ENCODE assay signal across 8 cellular contexts in the genomic region with DNA sequence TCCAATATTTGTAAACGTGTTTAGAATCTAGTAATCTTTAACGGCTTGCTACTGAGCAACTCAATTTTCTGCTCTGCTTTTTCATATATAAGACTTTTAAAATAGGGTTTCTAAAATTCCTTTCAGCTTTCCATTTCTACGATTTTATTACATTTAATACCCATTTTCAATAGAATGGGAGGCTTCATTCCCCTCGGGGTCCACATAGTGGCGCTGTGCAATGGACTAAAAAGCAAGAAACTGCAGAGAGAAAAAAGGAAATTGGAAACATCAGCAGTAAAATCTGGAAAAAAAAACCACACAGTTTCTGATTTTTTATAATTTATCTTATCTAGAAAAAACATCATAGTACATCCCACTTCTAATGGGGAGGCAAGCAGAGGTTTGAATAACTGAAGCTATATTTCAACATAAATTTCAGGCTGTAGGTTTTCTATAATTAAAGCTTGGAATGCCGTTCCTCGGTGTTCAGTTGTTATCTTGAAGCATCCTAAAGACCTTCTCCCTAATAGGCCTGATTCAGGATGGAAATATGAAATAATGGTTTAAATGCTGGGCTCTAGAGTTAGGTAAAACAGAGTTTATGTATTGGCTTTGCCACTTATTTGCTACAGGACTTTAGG. TPM values are rescaled to one million over a fixed set of nuclear protein-coding genes. Genes with fewer than 3 reads are reported as not detected.
DNase-seq lines count a peak whose midpoint lies in the region; ATAC-seq, FAIRE-seq and TF ChIP-seq lines count a peak whose summit lies in the region.

No MANE protein-coding gene starts in this region.

- no peaks in the 10 kb centered on the region for H3K36me3 ChIP-seq in CD4-positive, alpha-beta memory T cell (ENCODE audit: insufficient read depth, low read length)
- H3K36me3 ChIP-seq in SK-N-MC (ENCODE audit: insufficient read depth, low read length) (no peaks in the 10 kb centered on the region), bronchial epithelial cell (ENCODE audit: control insufficient read depth, insufficient read depth, low read length) (no peaks in the 10 kb centered on the region), right lobe of liver (no peaks in the 10 kb centered on the region), vagina (no peaks in the 10 kb centered on the region)

- H3K9me3 ChIP-seq in CD4-positive, alpha-beta memory T cell (ENCODE audit: control insufficient read depth in 1 of 2, low read length in 2 of 2) = no peaks in the 10 kb centered on the region
- no peaks in the 10 kb centered on the region for H3K9me3 ChIP-seq in SK-N-MC (ENCODE audit: low read depth, low read length)
- no peaks in the 10 kb centered on the region for H3K9me3 ChIP-seq in right lobe of liver
- H3K9me3 ChIP-seq in vagina = no peaks in the 10 kb centered on the region

- CTCF ChIA-PET in CD4-positive, alpha-beta memory T cell (lab: Charles Lee; ENCODE audit: partially characterized antibody) = interaction anchor here (0.6 to 12.4 kb wide), 29 partner anchors 9 to 383 kb away, joined by 3 to 193 read pairs (median 4); no protein-coding TSS in a partner anchor

- no peak overlapping the region for H3K4me3 Mint-ChIP-seq in CD4-positive, alpha-beta memory T cell

- H3K27me3 Mint-ChIP-seq in CD4-positive, alpha-beta memory T cell = peaks cover 19 to 28% of the 10 kb centered on the region in 2 donors

- H3K27ac Mint-ChIP-seq in CD4-positive, alpha-beta memory T cell = no peak overlapping the region

- H3K36me3 Mint-ChIP-seq in CD4-positive, alpha-beta memory T cell = no peaks in the 10 kb centered on the region

- H3K27ac ChIP-seq in CD4-positive, alpha-beta memory T cell (ENCODE audit: low read depth, low read length) = no peak overlapping the region
- H3K27ac ChIP-seq in SK-N-MC (no peak overlapping the region), right lobe of liver (no peak overlapping the region), vagina (no peak overlapping the region)

- intact Hi-C loops in CD4-positive, alpha-beta memory T cell (cut with micrococcal nuclease) = loop anchor here (1.0 kb wide), 3 partner anchors 159 to 383 kb away; no protein-coding TSS in a partner anchor
- intact Hi-C loops in right lobe of liver (cut with DNase I) (loop anchor here in 1 of 2 donors (10.0 kb wide), 1 partner anchor 181 kb away; no protein-coding TSS in a partner anchor), vagina (cut with DNase I) (loop anchor here (10.0 kb wide), 1 partner anchor 161 kb away; no protein-coding TSS in a partner anchor)

- TF ChIP-seq POLR2A in right lobe of liver (IDR thresholded peaks at IDR 0.05) (no peak), vagina (IDR thresholded peaks at IDR 0.05) (no peak)

- peak; percentile 24 to 49 (median 37) for DNase-seq in CD4-positive, alpha-beta memory T cell
- DNase-seq in HT1080 (ENCODE audit: low read depth) (peak; percentile 40), SK-N-MC (ENCODE audit: low read depth, low spot score) (peak; percentile 50), bronchial epithelial cell (ENCODE audit: low read depth) (peak; percentile 28), right lobe of liver (peak in 1 of 3 donors; percentile 30), vagina (ENCODE audit: extremely low spot score in 2 of 2) (no peak)

- FAIRE-seq in bronchial epithelial cell (lab: Jason Lieb, UNC) = no peak

- no peaks in the 10 kb centered on the region for H3K4me1 ChIP-seq in CD4-positive, alpha-beta memory T cell (ENCODE audit: insufficient read depth, low read length)
- H3K4me1 ChIP-seq in right lobe of liver (no peaks in the 10 kb centered on the region), vagina (no peaks in the 10 kb centered on the region)

- 11% methylated on average over 7 of the region's 7 CpGs for whole genome bisulfite sequencing in right lobe of liver (ENCODE audit: insufficient coverage, low coverage, low lambda C conversion rate, missing lambda C conversion rate)

- H3K4me3 ChIP-seq in CD4-positive, alpha-beta memory T cell (ENCODE audit: low read length in 2 of 2) = no peak overlapping the region
- H3K4me3 ChIP-seq in SK-N-MC = no peak overlapping the region
- no peak overlapping the region for H3K4me3 ChIP-seq in bronchial epithelial cell (ENCODE audit: low read depth, low read length)
- H3K4me3 ChIP-seq in right lobe of liver = no peak overlapping the region
- no peak overlapping the region for H3K4me3 ChIP-seq in vagina

- H3K9ac ChIP-seq in SK-N-MC (ENCODE audit: insufficient read length) = no peak overlapping the region

- H3K9me3 Mint-ChIP-seq in CD4-positive, alpha-beta memory T cell = no peaks in the 10 kb centered on the region

- POLR2A ChIA-PET in CD4-positive, alpha-beta memory T cell (lab: Charles Lee; ENCODE audit: partially characterized antibody) = interaction anchor here (1.7 kb wide), 1 partner anchor 191 kb away, joined by 7 read pairs; no protein-coding TSS in a partner anchor

- no peaks in the 10 kb centered on the region for H3K27me3 ChIP-seq in CD4-positive, alpha-beta memory T cell (ENCODE audit: insufficient read depth, low read length)
- no peaks in the 10 kb centered on the region for H3K27me3 ChIP-seq in bronchial epithelial cell (ENCODE audit: control insufficient read depth, insufficient read depth, low read length)
- H3K27me3 ChIP-seq in right lobe of liver = peaks cover 0 to 7% of the 10 kb centered on the region in 2 donors
- no peaks in the 10 kb centered on the region for H3K27me3 ChIP-seq in vagina

- ATAC-seq in right lobe of liver = peak; percentile 41 to 66 (median 60)
- ATAC-seq in HG02981 (IDR thresholded peaks at IDR 0.05; ENCODE audit: unreplicated experiment) = no peak
- ATAC-seq in GM19023 (IDR thresholded peaks at IDR 0.05; ENCODE audit: unreplicated experiment) = no peak

- TF ChIP-seq CTCF in bronchial epithelial cell (IDR thresholded peaks at IDR 0.05; ENCODE audit: insufficient read depth, low read length, severe bottlenecking) (peak; percentile 54), right lobe of liver (IDR thresholded peaks at IDR 0.05) (peak; percentile 57 to 84 (median 70)), vagina (IDR thresholded peaks at IDR 0.05) (peak; percentile 45 to 58 (median 48))

- no peaks in the 10 kb centered on the region for H3K4me1 Mint-ChIP-seq in CD4-positive, alpha-beta memory T cell

RNA-seq across cellular contexts. Expression of a gene that starts 18.7 kb away (rescaled TPM):
- 1 to 10 TPM; 5.4 TPM for total RNA-seq in CD4-positive, alpha-beta memory T cell
- 1 to 10 TPM; 1.5 to 3.9 TPM for polyA plus RNA-seq in CD4-positive, alpha-beta memory T cell
- 1.7 and 2.1 TPM in 2 replicates for total RNA-seq in HT1080 (2014; rRNA removed; shearing (Covaris generic))
- polyA plus RNA-seq in HT1080 (2015; cell fraction: cytosol; rRNA removed) = 1.7 and 2.3 TPM in 2 replicates
- 1.4 and 1.6 TPM in 2 replicates for polyA plus RNA-seq in HT1080 (2015; cell fraction: nucleus; rRNA removed)
- total RNA-seq in bronchial epithelial cell = 1.1 and 2.9 TPM in 2 replicates
- total RNA-seq in right lobe of liver = under 1 TPM in 5 of 6 experiments, not detected in 1; 0.10 to 0.37 (median 0.22) TPM
- total RNA-seq in vagina = 7.6 TPM

RNA-seq across cellular contexts. Expression of a gene that starts 25.5 kb away (rescaled TPM):
- total RNA-seq in CD4-positive, alpha-beta memory T cell = under 1 TPM; 0.38 to 0.44 TPM
- polyA plus RNA-seq in CD4-positive, alpha-beta memory T cell = 1 to 10 TPM in 1 of 2 donors, under 1 TPM in 1; 0.30 to 2.1 TPM
- not detected in 2 replicates for total RNA-seq in HT1080 (2014; rRNA removed; shearing (Covaris generic))
- polyA plus RNA-seq in HT1080 (2015; cell fraction: cytosol; rRNA removed) = 0.02 TPM in 1 of 2 replicates, not detected in the other
- polyA plus RNA-seq in HT1080 (2015; cell fraction: nucleus; rRNA removed) = 0.08 TPM in 1 of 2 replicates, not detected in the other
- 0.79 TPM in 1 of 2 replicates, not detected in the other for total RNA-seq in bronchial epithelial cell
- under 1 TPM in 5 of 6 experiments, not detected in 1; 0.11 to 0.26 (median 0.25) TPM for total RNA-seq in right lobe of liver
- not detected for total RNA-seq in vagina

Comparison
In these comparisons a context has a peak if more than half of its experiments do, and no peak if none do; other contexts are left out.
1. DNase-seq: peak in CD4-positive, alpha-beta memory T cell (5 of 5), HT1080 (single experiment), SK-N-MC (single experiment) and bronchial epithelial cell (single experiment); none in vagina (0 of 2).
2. ATAC-seq: peak in right lobe of liver (4 of 4); none in HG02981 (single experiment) and GM19023 (single experiment).
3. Peak in every context shown above with its lines, with median percentiles within 50 percentile points of each other: CTCF ChIP-seq.